Comparison of ENCODE assay signal across 9 cellular contexts in the genomic region with DNA sequence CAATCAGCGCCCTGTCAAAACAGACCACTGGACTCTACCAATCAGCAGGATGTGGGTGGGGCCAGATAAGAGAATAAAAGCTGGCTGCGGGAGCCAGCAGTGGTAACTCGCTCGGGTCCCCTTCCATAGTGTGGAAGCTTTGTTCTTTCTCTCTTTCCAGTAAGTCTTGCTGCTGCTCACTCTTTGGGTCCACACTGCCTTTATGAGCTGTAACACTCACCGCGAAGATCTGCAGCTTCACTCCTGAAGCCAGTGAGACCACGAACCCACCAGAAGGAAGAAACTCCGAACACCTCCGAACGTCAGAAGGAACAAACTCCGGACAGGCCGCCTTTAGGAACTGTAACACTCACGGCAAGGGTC. TPM values are rescaled to one million over a fixed set of nuclear protein-coding genes. Genes with fewer than 3 reads are reported as not detected.
"Had no signal": no experiment of that assay in that cellular context is flagged by ENCODE, and none has a peak within 500 bp of the region (broad histone marks: within the 10 kb centered on the region; RNA-seq: fewer than 3 reads in every experiment).

No MANE protein-coding gene starts in this region.

RNA-seq across cellular contexts. Expression of gene PDIA2, which starts 59.0 kb away (rescaled TPM):
- total RNA-seq: activated B cell treated with CpG ODN at 0.5 μM for 24 hours; activated CD8-positive, alpha-beta T cell treated with anti-CD3 and anti-CD28 coated beads for 36 hours; activated T-cell treated with anti-CD3 and anti-CD28 coated beads, Interleukin-2, amount 50 U/mL, for 4 hours; activated T-helper 17 cell treated with anti-CD3 and anti-CD28 coated beads, Interleukin-2, amount 50 U/mL, for 72 hours; endothelial cell of umbilical vein; hepatocyte; lung microvascular endothelial cell; renal cortical epithelial cell; right lobe of liver had no signal
